In genomic region chr17:35749560-35750412, GRCh38 we compare ENCODE assay signal across 1 cellular context.
TF ChIP-seq lines count a peak whose summit lies in the region.

No MANE protein-coding gene starts in this region.

TF ChIP-seq in SK-N-SH, 30 proteins besides CTCF, POLR2A, EP300 and RAD21 (continued from another document):
- TF ChIP-seq ZBTB33 (IDR thresholded peaks at IDR 0.05; ENCODE audit: borderline replicate concordance, low read depth) = no peak
